Comparison of ENCODE assay signal across 8 cellular contexts in genomic region chr17:41919165-41919817, GRCh38. TPM values are rescaled to one million over a fixed set of nuclear protein-coding genes. Genes with fewer than 3 reads are reported as not detected.
DNase-seq lines count a peak whose midpoint lies in the region; ATAC-seq and TF ChIP-seq lines count a peak whose summit lies in the region.

No MANE protein-coding gene starts in this region.

- H3K4me1 Mint-ChIP-seq in mesothelial cell of epicardium (peaks cover 36% of the 10 kb centered on the region), type B pancreatic cell (ENCODE audit: unreplicated experiment) (peaks cover 36% of the 10 kb centered on the region)

- H3F3A ChIP-seq in OCI-LY1 (ENCODE audit: insufficient read depth, low read length), result no peaks in the 10 kb centered on the region; the same call in 1 of the 2 replicates

- H3K4me3 Mint-ChIP-seq in mesothelial cell of epicardium (peak overlapping the region; percentile 91), type B pancreatic cell (peak overlapping the region; percentile 92)

- H3K27ac Mint-ChIP-seq in mesothelial cell of epicardium (peak overlapping the region; percentile 97), type B pancreatic cell (peak overlapping the region; percentile 91)

- H3K36me3 Mint-ChIP-seq in mesothelial cell of epicardium (no peaks in the 10 kb centered on the region), type B pancreatic cell (peaks cover 6% of the 10 kb centered on the region)

- H3K27ac ChIP-seq in OCI-LY1 (ENCODE audit: low read depth, low read length, poor library complexity, severe bottlenecking) (peak overlapping the region; percentile 73), duodenal mucosa (ENCODE audit: low read depth, low read length) (no peak overlapping the region)

- peak overlapping the region; percentile 86 for H3K4me2 ChIP-seq in OCI-LY1 (ENCODE audit: low read length)

- H3K4me1 ChIP-seq in OCI-LY1 (ENCODE audit: insufficient read depth, low read length, severe bottlenecking), result peaks cover 51% of the 10 kb centered on the region
- peaks cover 23 to 39% of the 10 kb centered on the region in 2 donors for H3K4me1 ChIP-seq in duodenal mucosa (ENCODE audit: control insufficient read depth in 1 of 2, insufficient read depth in 2 of 2, low read length in 2 of 2)

- H3K9ac ChIP-seq in OCI-LY1 (ENCODE audit: low read length), result peak overlapping the region; percentile 81
- peak overlapping the region; percentile 57 to 77 for H3K9ac ChIP-seq in duodenal mucosa (ENCODE audit: low read depth in 1 of 2, low read length in 2 of 2)

- H3K9me3 ChIP-seq in OCI-LY1 (ENCODE audit: low read length), result no peaks in the 10 kb centered on the region
- H3K9me3 ChIP-seq in duodenal mucosa (ENCODE audit: control insufficient read depth in 1 of 2, low read length in 2 of 2), result no peaks in the 10 kb centered on the region

- H3K9me2 ChIP-seq in OCI-LY1 (ENCODE audit: low read depth, low read length), result no peaks in the 10 kb centered on the region

- H3K36me3 ChIP-seq in OCI-LY1 (ENCODE audit: insufficient read depth, low read length), result peaks cover 10% of the 10 kb centered on the region; the same call in 1 of the 2 replicates
- no peaks in the 10 kb centered on the region for H3K36me3 ChIP-seq in duodenal mucosa (ENCODE audit: control insufficient read depth in 1 of 2, insufficient read depth in 2 of 2, low read length in 2 of 2)

- H3K4me3 ChIP-seq in OCI-LY1 (ENCODE audit: low read depth, low read length, poor library complexity, severe bottlenecking), result peak overlapping the region; percentile 89
- H3K4me3 ChIP-seq in duodenal mucosa (ENCODE audit: low read depth in 1 of 2, low read length in 2 of 2), result peak overlapping the region; percentile 78 to 90

- H3K27me3 Mint-ChIP-seq in mesothelial cell of epicardium (ENCODE audit: low read depth), result no peaks in the 10 kb centered on the region
- H3K27me3 Mint-ChIP-seq in type B pancreatic cell, result no peaks in the 10 kb centered on the region

- H2AFZ ChIP-seq in OCI-LY1 (ENCODE audit: low read length), result no peak overlapping the region

- peak in 1 of 2 experiments; percentile 35 for DNase-seq in mesothelial cell of epicardium (ENCODE audit: low spot score in 2 of 2, unreplicated experiment in 2 of 2)
- no peak for DNase-seq in type B pancreatic cell (ENCODE audit: extremely low spot score, unreplicated experiment)
- no peak for DNase-seq in MV-4-11 (lab: John Stamatoyannopoulos, UW)
- no peak for DNase-seq in DMS153 treated with DMSO at 0.1 percent for 48 hours (lab: John Stamatoyannopoulos, UW; ENCODE audit: unreplicated experiment)

- H3K27me3 ChIP-seq in OCI-LY1 (ENCODE audit: insufficient read depth, low read length), result no peaks in the 10 kb centered on the region
- no peaks in the 10 kb centered on the region for H3K27me3 ChIP-seq in duodenal mucosa (ENCODE audit: control insufficient read depth in 1 of 2, insufficient read depth in 2 of 2, low read length in 2 of 2)

- no peaks in the 10 kb centered on the region for H3K9me3 Mint-ChIP-seq in mesothelial cell of epicardium
- no peaks in the 10 kb centered on the region for H3K9me3 Mint-ChIP-seq in type B pancreatic cell

- H3K79me2 ChIP-seq in OCI-LY1 (ENCODE audit: insufficient read depth, low read length), result peaks cover 41% of the 10 kb centered on the region

- no peak for TF ChIP-seq CTCF in OCI-LY1 (IDR thresholded peaks at IDR 0.05; ENCODE audit: low read length)
- no peak for TF ChIP-seq CTCF in mesothelial cell of epicardium (IDR thresholded peaks at IDR 0.05; ENCODE audit: unreplicated experiment)
- TF ChIP-seq CTCF in type B pancreatic cell (conservative IDR thresholded peaks at IDR 0.05), result no peak

- ATAC-seq in GM18868 (IDR thresholded peaks at IDR 0.05; ENCODE audit: unreplicated experiment) (peak; percentile 4), HG03108 (IDR thresholded peaks at IDR 0.05; ENCODE audit: unreplicated experiment) (peak; percentile 3)

- H4K20me1 ChIP-seq in OCI-LY1 (ENCODE audit: insufficient read depth, low read length), result no peaks in the 10 kb centered on the region

RNA-seq across cellular contexts. Expression of gene ACLY, which starts 0.5 kb away (rescaled TPM):
- total RNA-seq in mesothelial cell of epicardium, result 126 to 133 TPM (median 130 TPM) in 3 replicates
- 160 and 161 TPM in 2 replicates for total RNA-seq in type B pancreatic cell (ENCODE audit: low replicate concordance)

RNA-seq across cellular contexts. Expression of gene ODAD4, which starts 11.1 kb away (rescaled TPM):
- total RNA-seq in mesothelial cell of epicardium (1.3 to 2.1 TPM (median 1.7 TPM) in 3 replicates), type B pancreatic cell (ENCODE audit: low replicate concordance) (1.9 and 4.5 TPM in 2 replicates)

RNA-seq across cellular contexts. Expression of gene CNP, which starts 47.3 kb away (rescaled TPM):
- total RNA-seq in mesothelial cell of epicardium (67.6 to 70.2 TPM (median 68.1 TPM) in 3 replicates), type B pancreatic cell (ENCODE audit: low replicate concordance) (60.0 and 84.3 TPM in 2 replicates)

RNA-seq across cellular contexts. Expression of gene KLHL11, which starts 54.1 kb away (rescaled TPM):
- 21.4 to 22.1 TPM (median 21.9 TPM) in 3 replicates for total RNA-seq in mesothelial cell of epicardium
- 20.5 and 20.6 TPM in 2 replicates for total RNA-seq in type B pancreatic cell (ENCODE audit: low replicate concordance)
